ENCODE assay signal across 1 cellular context in the genomic region with DNA sequence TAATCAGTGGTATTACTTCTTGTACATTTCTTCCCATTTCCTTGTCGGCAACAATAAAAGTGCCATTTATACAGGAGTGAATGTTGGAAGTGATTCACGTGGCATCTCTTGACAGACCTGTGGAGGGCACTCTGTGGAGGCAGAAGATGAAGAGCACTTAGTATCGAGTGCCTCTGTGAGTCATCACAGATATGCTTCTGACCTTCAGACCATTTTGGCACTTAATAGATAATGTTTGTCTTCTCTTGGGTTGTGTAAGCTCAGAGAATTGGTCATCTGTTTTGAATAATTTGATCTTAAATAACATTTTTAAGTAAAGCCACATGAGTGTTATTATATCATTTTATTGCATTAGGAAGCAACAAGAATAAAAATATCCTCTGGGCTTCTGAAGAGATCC.
TF ChIP-seq lines count a peak whose summit lies in the region.

No MANE protein-coding gene starts in this region.

TF ChIP-seq in HepG2, 621 proteins besides CTCF, POLR2A, EP300 and RAD21 (continues in another document):
- TF ChIP-seq ZFP90 (CRISPR knock-in tag; IDR thresholded peaks at IDR 0.05; ENCODE audit: borderline replicate concordance) = no peak
- peak; percentile 81 for TF ChIP-seq ARID5B (CRISPR knock-in tag; IDR thresholded peaks at IDR 0.05)
- TF ChIP-seq KMT2B (CRISPR knock-in tag; IDR thresholded peaks at IDR 0.05) = no peak
- TF ChIP-seq NCOA2 (CRISPR knock-in tag; IDR thresholded peaks at IDR 0.05) = 0 out of 2 replicates have a peak, but pooled peaks have one; percentile 13
- no peak for TF ChIP-seq TARDBP (CRISPR knock-in tag; IDR thresholded peaks at IDR 0.05)
- peak; percentile 73; the same call in 1 of the 2 replicates for TF ChIP-seq ATM (IDR thresholded peaks at IDR 0.05; ENCODE audit: borderline replicate concordance)
- no peak for TF ChIP-seq MEIS1 (CRISPR knock-in tag; IDR thresholded peaks at IDR 0.05; ENCODE audit: borderline replicate concordance)
- no peak for TF ChIP-seq NFATC3 (CRISPR knock-in tag; IDR thresholded peaks at IDR 0.05)
- peak; percentile 35; the same call in 1 of the 2 replicates for TF ChIP-seq RARA (CRISPR knock-in tag; IDR thresholded peaks at IDR 0.05)
- TF ChIP-seq FOXK1 (CRISPR knock-in tag; IDR thresholded peaks at IDR 0.05; ENCODE audit: borderline replicate concordance, low read depth) = no peak
- no peak for TF ChIP-seq ZFAT (CRISPR knock-in tag; conservative IDR thresholded peaks at IDR 0.05)
- no peak for TF ChIP-seq ZC3H13 (CRISPR knock-in tag; IDR thresholded peaks at IDR 0.05)
- no peak for TF ChIP-seq ZNF660 (CRISPR knock-in tag; IDR thresholded peaks at IDR 0.05; ENCODE audit: borderline replicate concordance, low read depth)
- TF ChIP-seq, protein P1, sequence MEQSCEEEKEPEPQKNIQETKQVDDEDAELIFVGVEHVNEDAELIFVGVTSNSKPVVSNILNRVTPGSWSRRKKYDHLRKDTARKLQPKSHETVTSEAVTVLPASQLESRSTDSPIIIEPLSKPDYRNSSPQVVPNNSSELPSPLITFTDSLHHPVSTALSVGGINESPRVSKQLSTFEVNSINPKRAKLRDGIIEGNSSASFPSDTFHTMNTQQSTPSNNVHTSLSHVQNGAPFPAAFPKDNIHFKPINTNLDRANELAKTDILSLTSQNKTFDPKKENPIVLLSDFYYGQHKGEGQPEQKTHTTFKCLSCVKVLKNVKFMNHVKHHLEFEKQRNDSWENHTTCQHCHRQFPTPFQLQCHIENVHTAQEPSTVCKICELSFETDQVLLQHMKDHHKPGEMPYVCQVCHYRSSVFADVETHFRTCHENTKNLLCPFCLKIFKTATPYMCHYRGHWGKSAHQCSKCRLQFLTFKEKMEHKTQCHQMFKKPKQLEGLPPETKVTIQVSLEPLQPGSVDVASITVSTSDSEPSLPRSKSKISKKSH (CRISPR knock-in tag; IDR thresholded peaks at IDR 0.05; ENCODE audit: borderline replicate concordance) = no peak
- no peak for TF ChIP-seq ONECUT2 (CRISPR knock-in tag; IDR thresholded peaks at IDR 0.05)
- TF ChIP-seq HOXA3 (CRISPR knock-in tag; IDR thresholded peaks at IDR 0.05) = no peak
- 0 out of 2 replicates have a peak, but pooled peaks have one; percentile 10 for TF ChIP-seq ZNF644 (CRISPR knock-in tag; IDR thresholded peaks at IDR 0.05; ENCODE audit: low read depth)
- peak; percentile 38; the same call in 1 of the 2 replicates for TF ChIP-seq SOX5 (CRISPR knock-in tag; IDR thresholded peaks at IDR 0.05; ENCODE audit: borderline replicate concordance)
- peak; percentile 44; the same call in 1 of the 2 replicates for TF ChIP-seq POGZ (CRISPR knock-in tag; IDR thresholded peaks at IDR 0.05)
- peak; percentile 35; the same call in 1 of the 2 replicates for TF ChIP-seq CEBPG (CRISPR knock-in tag; IDR thresholded peaks at IDR 0.05)
- TF ChIP-seq ATRX (CRISPR knock-in tag; IDR thresholded peaks at IDR 0.05; ENCODE audit: borderline replicate concordance) = no peak
- TF ChIP-seq, protein P2, sequence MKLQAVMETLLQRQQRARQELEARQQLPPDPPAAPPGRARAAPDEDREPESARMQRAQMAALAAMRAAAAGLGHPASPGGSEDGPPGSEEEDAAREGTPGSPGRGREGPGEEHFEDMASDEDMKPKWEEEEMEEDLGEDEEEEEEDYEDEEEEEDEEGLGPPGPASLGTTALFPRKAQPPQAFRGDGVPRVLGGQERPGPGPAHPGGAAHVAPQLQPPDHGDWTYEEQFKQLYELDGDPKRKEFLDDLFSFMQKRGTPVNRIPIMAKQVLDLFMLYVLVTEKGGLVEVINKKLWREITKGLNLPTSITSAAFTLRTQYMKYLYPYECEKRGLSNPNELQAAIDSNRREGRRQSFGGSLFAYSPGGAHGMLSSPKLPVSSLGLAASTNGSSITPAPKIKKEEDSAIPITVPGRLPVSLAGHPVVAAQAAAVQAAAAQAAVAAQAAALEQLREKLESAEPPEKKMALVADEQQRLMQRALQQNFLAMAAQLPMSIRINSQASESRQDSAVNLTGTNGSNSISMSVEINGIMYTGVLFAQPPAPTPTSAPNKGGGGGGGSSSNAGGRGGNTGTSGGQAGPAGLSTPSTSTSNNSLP (IDR thresholded peaks at IDR 0.05; ENCODE audit: low read depth, low read length) = peak; percentile 75; the same call in 1 of the 2 replicates
- TF ChIP-seq SOX13 (IDR thresholded peaks at IDR 0.05) = no peak
- TF ChIP-seq SOX13 (CRISPR knock-in tag; conservative IDR thresholded peaks at IDR 0.05 in 1 of 2, IDR thresholded peaks at IDR 0.05 in 1 of 2) = peak in 1 of 2 experiments; percentile 48; a peak in 1 of 4 replicates
- peak; percentile 11; the same call in 1 of the 2 replicates for TF ChIP-seq HNF4A (CRISPR knock-in tag; IDR thresholded peaks at IDR 0.05)
- TF ChIP-seq FOSL1 (CRISPR knock-in tag; IDR thresholded peaks at IDR 0.05; ENCODE audit: borderline replicate concordance) = peak; percentile 80; the same call in 1 of the 2 replicates
- peak; percentile 98 for TF ChIP-seq FOSL2 (CRISPR knock-in tag; IDR thresholded peaks at IDR 0.05)
- TF ChIP-seq PHB2 (IDR thresholded peaks at IDR 0.05; ENCODE audit: partially characterized antibody) = no peak
- no peak for TF ChIP-seq ZNF639 (CRISPR knock-in tag; conservative IDR thresholded peaks at IDR 0.05)
- TF ChIP-seq, protein P3, sequence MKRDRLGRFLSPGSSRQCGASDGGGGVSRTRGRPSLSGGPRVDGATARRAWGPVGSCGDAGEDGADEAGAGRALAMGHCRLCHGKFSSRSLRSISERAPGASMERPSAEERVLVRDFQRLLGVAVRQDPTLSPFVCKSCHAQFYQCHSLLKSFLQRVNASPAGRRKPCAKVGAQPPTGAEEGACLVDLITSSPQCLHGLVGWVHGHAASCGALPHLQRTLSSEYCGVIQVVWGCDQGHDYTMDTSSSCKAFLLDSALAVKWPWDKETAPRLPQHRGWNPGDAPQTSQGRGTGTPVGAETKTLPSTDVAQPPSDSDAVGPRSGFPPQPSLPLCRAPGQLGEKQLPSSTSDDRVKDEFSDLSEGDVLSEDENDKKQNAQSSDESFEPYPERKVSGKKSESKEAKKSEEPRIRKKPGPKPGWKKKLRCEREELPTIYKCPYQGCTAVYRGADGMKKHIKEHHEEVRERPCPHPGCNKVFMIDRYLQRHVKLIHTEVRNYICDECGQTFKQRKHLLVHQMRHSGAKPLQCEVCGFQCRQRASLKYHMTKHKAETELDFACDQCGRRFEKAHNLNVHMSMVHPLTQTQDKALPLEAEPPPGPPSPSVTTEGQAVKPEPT (CRISPR knock-in tag; IDR thresholded peaks at IDR 0.05; ENCODE audit: low read depth) = no peak
- TF ChIP-seq, protein P4, sequence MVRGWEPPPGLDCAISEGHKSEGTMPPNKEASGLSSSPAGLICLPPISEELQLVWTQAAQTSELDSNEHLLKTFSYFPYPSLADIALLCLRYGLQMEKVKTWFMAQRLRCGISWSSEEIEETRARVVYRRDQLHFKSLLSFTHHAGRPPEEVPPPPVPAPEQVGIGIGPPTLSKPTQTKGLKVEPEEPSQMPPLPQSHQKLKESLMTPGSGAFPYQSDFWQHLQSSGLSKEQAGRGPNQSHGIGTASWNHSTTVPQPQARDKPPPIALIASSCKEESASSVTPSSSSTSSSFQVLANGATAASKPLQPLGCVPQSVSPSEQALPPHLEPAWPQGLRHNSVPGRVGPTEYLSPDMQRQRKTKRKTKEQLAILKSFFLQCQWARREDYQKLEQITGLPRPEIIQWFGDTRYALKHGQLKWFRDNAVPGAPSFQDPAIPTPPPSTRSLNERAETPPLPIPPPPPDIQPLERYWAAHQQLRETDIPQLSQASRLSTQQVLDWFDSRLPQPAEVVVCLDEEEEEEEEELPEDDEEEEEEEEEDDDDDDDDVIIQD (CRISPR knock-in tag; IDR thresholded peaks at IDR 0.05; ENCODE audit: low read depth) = peak; percentile 89
- TF ChIP-seq JUNB (CRISPR knock-in tag; IDR thresholded peaks at IDR 0.05; ENCODE audit: borderline replicate concordance) = peak; percentile 37; the same call in 1 of the 2 replicates
- TF ChIP-seq ZNF326 (CRISPR knock-in tag; IDR thresholded peaks at IDR 0.05; ENCODE audit: borderline replicate concordance) = no peak
- TF ChIP-seq KLF9 (CRISPR knock-in tag; IDR thresholded peaks at IDR 0.05; ENCODE audit: low read depth) = no peak
- peak; percentile 40; the same call in 1 of the 2 replicates for TF ChIP-seq CEBPB (IDR thresholded peaks at IDR 0.05; ENCODE audit: borderline replicate concordance, low read depth, low read length)
- TF ChIP-seq IKZF5 (CRISPR knock-in tag; IDR thresholded peaks at IDR 0.05) = no peak
- TF ChIP-seq PRDM15 (CRISPR knock-in tag; IDR thresholded peaks at IDR 0.05) = no peak
- no peak for TF ChIP-seq ZNF7 (CRISPR knock-in tag; IDR thresholded peaks at IDR 0.05)
- TF ChIP-seq SKI (IDR thresholded peaks at IDR 0.05; ENCODE audit: partially characterized antibody) = no peak
- 0 out of 2 replicates have a peak, but pooled peaks have one; percentile 26 for TF ChIP-seq ZNF24 (IDR thresholded peaks at IDR 0.05)
